8 cellular contexts compared by ENCODE assay signal in the genomic region with DNA sequence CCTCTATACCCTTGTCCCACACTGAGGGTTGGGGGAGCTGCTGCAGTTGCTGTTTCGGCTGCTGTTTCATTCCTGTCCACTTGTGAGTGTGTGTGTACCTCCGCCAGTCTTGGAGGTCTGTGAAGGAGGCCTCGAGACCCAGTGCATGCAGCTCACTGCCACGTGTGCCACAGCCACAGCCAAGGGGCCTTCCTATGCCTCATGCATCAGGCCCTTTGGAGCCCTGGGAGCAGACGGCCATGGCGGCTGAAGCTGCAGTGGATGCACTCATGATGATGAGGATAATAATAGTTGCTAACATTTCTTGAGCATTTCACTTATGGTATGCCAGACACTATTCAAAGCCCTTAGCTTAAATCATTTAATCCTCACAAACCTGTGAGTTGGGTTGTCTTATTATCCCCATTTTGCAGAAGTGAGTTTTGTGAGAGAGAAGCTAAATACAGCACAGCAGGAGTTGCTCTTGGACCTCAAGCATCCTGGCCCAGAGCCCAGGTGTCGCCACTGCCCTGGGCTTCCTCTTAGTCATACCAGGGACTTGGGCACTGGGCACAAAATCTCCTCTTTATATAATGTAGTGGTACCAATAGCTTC.
DNase-seq lines count a peak whose midpoint lies in the region; ATAC-seq and TF ChIP-seq lines count a peak whose summit lies in the region.

No MANE protein-coding gene starts in this region.

- CTCF ChIA-PET in PC-3 (lab: Charles Lee) = interaction anchor here (0.6 kb wide), 2 partner anchors 10 to 81 kb away, joined by 3 to 7 read pairs; no protein-coding TSS in a partner anchor

- H3K9me3 Mint-ChIP-seq in natural killer cell = no peaks in the 10 kb centered on the region
- H3K9me3 Mint-ChIP-seq in type B pancreatic cell = no peaks in the 10 kb centered on the region

- H3K27ac Mint-ChIP-seq in natural killer cell (no peak overlapping the region), type B pancreatic cell (no peak overlapping the region)

- peak overlapping the region; percentile 6; the same call in 1 of the 2 replicates for H3K9ac ChIP-seq in PC-3 (ENCODE audit: low read length)

- intact Hi-C loops in PC-3 (cut with micrococcal nuclease) (loop anchor here (5.0 to 10.0 kb wide), 2 partner anchors 34 to 547 kb away; no protein-coding TSS in a partner anchor), natural killer cell (cut with micrococcal nuclease) (loop anchor here (2.0 to 10.0 kb wide), 4 partner anchors 25 to 184 kb away; no protein-coding TSS in a partner anchor)

- H3K4me3 ChIP-seq in PC-3 (ENCODE audit: low read length) = no peak overlapping the region

- peak; percentile 19; the same call in 1 of the 2 replicates for TF ChIP-seq CTCF in PC-3 (conservative IDR thresholded peaks at IDR 0.05; ENCODE audit: low read depth, low read length)
- TF ChIP-seq CTCF in natural killer cell (IDR thresholded peaks at IDR 0.05) = no peak
- TF ChIP-seq CTCF in type B pancreatic cell (conservative IDR thresholded peaks at IDR 0.05) = no peak

- H3K4me3 Mint-ChIP-seq in natural killer cell (peak overlapping the region; percentile 60), type B pancreatic cell (no peak overlapping the region)

- POLR2A ChIA-PET in PC-3 (lab: Charles Lee; ENCODE audit: unreplicated experiment) = interaction anchor here (1.0 kb wide), 1 partner anchor 47 kb away, joined by 3 read pairs; no protein-coding TSS in a partner anchor

- H3K27me3 ChIP-seq in PC-3 (ENCODE audit: low read length) = no peaks in the 10 kb centered on the region

- H3K4me1 Mint-ChIP-seq in natural killer cell (peaks cover 95% of the 10 kb centered on the region in 2 donors), type B pancreatic cell (ENCODE audit: unreplicated experiment) (peaks cover 28% of the 10 kb centered on the region)

- no TSS peak for BruUV-seq in PC-3 (replicated peaks; lab: Mats Ljungman, UMichigan)

- H3K36me3 Mint-ChIP-seq in natural killer cell (peaks cover 6% of the 10 kb centered on the region), type B pancreatic cell (no peaks in the 10 kb centered on the region)

- H3K27me3 Mint-ChIP-seq in natural killer cell (ENCODE audit: low read depth in 2 of 2) = no peaks in the 10 kb centered on the region
- no peaks in the 10 kb centered on the region for H3K27me3 Mint-ChIP-seq in type B pancreatic cell

- H2AFZ ChIP-seq in PC-3 (ENCODE audit: low read length) = no peak overlapping the region

- H3K36me3 ChIP-seq in PC-3 (ENCODE audit: low read depth, low read length) = no peaks in the 10 kb centered on the region

- no peaks in the 10 kb centered on the region for H3K9me2 ChIP-seq in PC-3 (replicated peaks; ENCODE audit: low read length)

- no peaks in the 10 kb centered on the region for H3F3A ChIP-seq in PC-3 (ENCODE audit: low read length, unreplicated experiment)

- ATAC-seq in GM19351 (IDR thresholded peaks at IDR 0.05; ENCODE audit: unreplicated experiment) = peak; percentile 39
- ATAC-seq in PC-3 = peak; percentile 84
- no peak for ATAC-seq in natural killer cell
- no peak for ATAC-seq in GM19395 (IDR thresholded peaks at IDR 0.05; ENCODE audit: unreplicated experiment)

- H3K4me2 ChIP-seq in PC-3 (ENCODE audit: low read length) = peak overlapping the region; percentile 17; the same call in 1 of the 2 replicates

- peak overlapping the region; percentile 82 for H3K27ac ChIP-seq in PC-3 (ENCODE audit: low read length)

- DNase-seq in PC-3 (peak; percentile 91), dermis blood vessel endothelial cell (peak; percentile 73), natural killer cell (no peak), mesenteric fat pad (ENCODE audit: low spot score) (no peak), NCI-H1417 (lab: John Stamatoyannopoulos, UW) (no peak), type B pancreatic cell (ENCODE audit: extremely low spot score, unreplicated experiment) (no peak)

- no peaks in the 10 kb centered on the region for H4K20me1 ChIP-seq in PC-3 (ENCODE audit: low read length)

- peaks cover 10% of the 10 kb centered on the region for H3K79me2 ChIP-seq in PC-3 (ENCODE audit: low read length)

- peaks cover 73% of the 10 kb centered on the region for H3K4me1 ChIP-seq in PC-3 (ENCODE audit: insufficient read depth, low read length)

- no peaks in the 10 kb centered on the region for H3K9me3 ChIP-seq in PC-3 (ENCODE audit: low read length)

Comparison
In these comparisons a context has a peak if more than half of its experiments do, and no peak if none do; other contexts are left out.
1. ATAC-seq: peak in GM19351 (single experiment) and PC-3 (single experiment); none in natural killer cell (0 of 3) and GM19395 (single experiment).
2. DNase-seq: peak in PC-3 (single experiment) and dermis blood vessel endothelial cell (single experiment); none in natural killer cell (single experiment), mesenteric fat pad (single experiment), NCI-H1417 (0 of 3) and type B pancreatic cell (single experiment).